Comparison of ENCODE assay signal across 9 cellular contexts in genomic region chr18:14978962-14979535, GRCh38.
A peak's percentile ranks its signal among the peaks of the same experiment; 100 is the strongest.
DNase-seq lines count a peak whose midpoint lies in the region; ATAC-seq and TF ChIP-seq lines count a peak whose summit lies in the region.
"Had no signal": no experiment of that assay in that cellular context is flagged by ENCODE, and none has a peak within 500 bp of the region (broad histone marks: within the 10 kb centered on the region; RNA-seq: fewer than 3 reads in every experiment).

No MANE protein-coding gene starts in this region.

- H3K36me3 ChIP-seq in adrenal gland (replicated peaks in 1 of 2) (no peaks in the 10 kb centered on the region), vagina (no peaks in the 10 kb centered on the region)

- TF ChIP-seq CTCF in adrenal gland (IDR thresholded peaks at IDR 0.05) (peak in 4 of 6 experiments; percentile 8 to 39 (median 30)), vagina (IDR thresholded peaks at IDR 0.05) (no peak)

- no peak overlapping the region for H3K27ac ChIP-seq in adrenal gland
- no peak overlapping the region for H3K27ac ChIP-seq in vagina

- ATAC-seq in HG03045 (IDR thresholded peaks at IDR 0.05; ENCODE audit: unreplicated experiment): no peak

- no peak for TF ChIP-seq POLR2A in adrenal gland (IDR thresholded peaks at IDR 0.05)
- no peak for TF ChIP-seq POLR2A in vagina (IDR thresholded peaks at IDR 0.05)

- H3K27me3 ChIP-seq in adrenal gland: no peaks in the 10 kb centered on the region
- no peaks in the 10 kb centered on the region for H3K27me3 ChIP-seq in vagina

- 30 to 40% (median 31%) methylated on average over 8 of the region's 8 CpGs for WGBS in adrenal gland, 4 donors

- H3K9me3 ChIP-seq in adrenal gland (replicated peaks in 1 of 3): no peaks in the 10 kb centered on the region
- H3K9me3 ChIP-seq in vagina: no peaks in the 10 kb centered on the region

- intact Hi-C loops in adrenal gland (cut with DNase I) (no loop called here), vagina (cut with DNase I) (no loop called here)

- DNase-seq in DMS 273 (lab: John Stamatoyannopoulos, UW; ENCODE audit: unreplicated experiment): peak; percentile 90
- peak; percentile 3 for DNase-seq in LoVo (ENCODE audit: low spot score)
- peak in 4 of 7 donors; percentile 25 to 44 (median 37) for DNase-seq in adrenal gland
- peak; percentile 38 for DNase-seq in midbrain (lab: John Stamatoyannopoulos, UW)
- no peak for DNase-seq in NCI-H187 (lab: John Stamatoyannopoulos, UW)
- no peak for DNase-seq in vagina (ENCODE audit: extremely low spot score in 2 of 2)
- no peak for DNase-seq in activated CD8-positive, alpha-beta memory T cell treated with anti-CD3 and anti-CD28 coated beads, Interleukin-2, amount 50 U/mL, for 4 hours
- DNase-seq: activated effector memory CD4-positive, alpha-beta T cell treated with anti-CD3 and anti-CD28 coated beads, Interleukin-2, amount 50 U/mL, for 16 hours had no signal

- no peak overlapping the region for H3K4me3 ChIP-seq in adrenal gland
- no peak overlapping the region for H3K4me3 ChIP-seq in vagina

- H3K4me1 ChIP-seq in adrenal gland (replicated peaks in 1 of 2) (no peaks in the 10 kb centered on the region), vagina (no peaks in the 10 kb centered on the region)

Comparison
In these comparisons a context has a peak if more than half of its experiments do, and no peak if none do; other contexts are left out.
1. DNase-seq: peak in DMS 273 (single experiment), LoVo (single experiment), adrenal gland (4 of 7) and midbrain (single experiment); none in NCI-H187 (0 of 2), vagina (0 of 2) and activated CD8-positive, alpha-beta memory T cell treated with anti-CD3 and anti-CD28 coated beads, Interleukin-2, amount 50 U/mL, for 4 hours (single experiment).
2. CTCF ChIP-seq: peak in adrenal gland (4 of 6); none in vagina (0 of 3).